Comparison of ENCODE assay signal across 24 cellular contexts in genomic region chr16:83482545-83483162, GRCh38.
"Had no signal": no experiment of that assay in that cellular context is flagged by ENCODE, and none has a peak within 500 bp of the region (broad histone marks: within the 10 kb centered on the region; RNA-seq: fewer than 3 reads in every experiment).

No MANE protein-coding gene starts in this region.

- H3K36me3 Mint-ChIP-seq: WTC11 had no signal

- H3K9me3 ChIP-seq: breast epithelium, MG63, Peyer's patch had no signal

- ATAC-seq: activated CD8-positive, alpha-beta T cell treated with anti-CD3 and anti-CD28 coated beads, Interleukin-2, amount 10 ng/mL, durations not matched to agents 7 days and 5 days; T-helper 17 cell; WTC11 had no signal

- DNase-seq: activated CD4-positive, alpha-beta T cell treated with anti-CD3 and anti-CD28 coated beads for 48 hours; activated CD4-positive, alpha-beta T cell treated with anti-CD3 and anti-CD28 coated beads, Interleukin-2, amount 50 U/mL, for 4 hours; activated CD4-positive, CD25-positive, alpha-beta regulatory T cell treated with anti-CD3 and anti-CD28 coated beads, Interleukin-2, amount 50 U/mL, for 72 hours; activated CD8-positive, alpha-beta memory T cell treated with anti-CD3 and anti-CD28 coated beads, Interleukin-2, amount 50 U/mL, for 48 hours; activated CD8-positive, alpha-beta T cell treated with anti-CD3 and anti-CD28 coated beads, Interleukin-2, amount 10 ng/mL, durations not matched to agents 7 days and 5 days; activated naive CD4-positive, alpha-beta T cell treated with anti-CD3 and anti-CD28 coated beads, Interleukin-2, amount 50 U/mL, for 16 hours; activated T-cell treated with anti-CD3 and anti-CD28 coated beads, Interleukin-2, amount 50 U/mL, for 1 hour; aorta; MG63; MV-4-11; NCI-H1092 treated with DMSO at 0.1 percent for 48 hours; NCI-H1417 treated with DMSO at 0.1 percent for 48 hours; NCI-H1694; NCI-H2029; NCI-H2107; NCI-H2171 treated with DMSO at 0.1 percent for 48 hours; NCI-H226; NCI-H526; Peyer's patch; SIG-M5; T-helper 17 cell; T-helper 9 cell had no signal

- H3K9me3 Mint-ChIP-seq: WTC11 had no signal

- H3K27ac ChIP-seq: breast epithelium, Peyer's patch had no signal

- H3K4me1 ChIP-seq: breast epithelium, Peyer's patch had no signal

- H3K27ac Mint-ChIP-seq: activated CD8-positive, alpha-beta T cell treated with anti-CD3 and anti-CD28 coated beads, Interleukin-2, amount 10 ng/mL, durations not matched to agents 7 days and 5 days; T-helper 17 cell; WTC11 had no signal

- H3K27me3 ChIP-seq: breast epithelium, MG63, Peyer's patch had no signal

- H3K4me3 ChIP-seq: breast epithelium, MG63, Peyer's patch had no signal

- H3K36me3 ChIP-seq: breast epithelium, MG63, Peyer's patch had no signal
